Comparison of ENCODE assay signal across 8 cellular contexts in genomic region chr17:73231363-73231762, GRCh38. TPM values are rescaled to one million over a fixed set of nuclear protein-coding genes. Genes with fewer than 3 reads are reported as not detected.
DNase-seq lines count a peak whose midpoint lies in the region; ATAC-seq and TF ChIP-seq lines count a peak whose summit lies in the region.

No MANE protein-coding gene starts in this region.

- no peak for ATAC-seq in activated CD4-positive, alpha-beta T cell treated with anti-CD3 and anti-CD28 coated beads for 36 hours

- H3K4me3 Mint-ChIP-seq in activated CD4-positive, alpha-beta T cell treated with anti-CD3 and anti-CD28 coated beads for 36 hours = peak overlapping the region; percentile 81

- H3K4me1 ChIP-seq in mucosa of stomach (ENCODE audit: control insufficient read depth, insufficient read depth, low read length) = peaks cover 48% of the 10 kb centered on the region

- CTCF ChIA-PET in activated CD4-positive, alpha-beta T cell treated with anti-CD3 and anti-CD28 coated beads for 36 hours (lab: Charles Lee) = interaction anchor here (0.8 to 3.8 kb wide), 8 partner anchors 8 to 245 kb away, joined by 3 to 31 read pairs (median 4); partner anchors contain the start of gene COG1

- H3K9me3 ChIP-seq in mucosa of stomach (ENCODE audit: control insufficient read depth, low read length) = no peaks in the 10 kb centered on the region

- no peaks in the 10 kb centered on the region for H3K27me3 Mint-ChIP-seq in activated CD4-positive, alpha-beta T cell treated with anti-CD3 and anti-CD28 coated beads for 36 hours

- H3K27me3 ChIP-seq in dorsolateral prefrontal cortex = no peaks in the 10 kb centered on the region
- no peaks in the 10 kb centered on the region for H3K27me3 ChIP-seq in mucosa of stomach (ENCODE audit: control insufficient read depth, insufficient read depth, low read length)

- intact Hi-C loops in activated CD4-positive, alpha-beta T cell treated with anti-CD3 and anti-CD28 coated beads for 36 hours (cut with DNase I, micrococcal nuclease) = loop anchor here in 1 of 2 experiments (5.0 kb wide), 1 partner anchor 971 kb away; the partner anchor contains the start of gene RPL38
- intact Hi-C loops in dorsolateral prefrontal cortex (cut with DNase I) = no loop called here

- H3K9me3 Mint-ChIP-seq in activated CD4-positive, alpha-beta T cell treated with anti-CD3 and anti-CD28 coated beads for 36 hours (ENCODE audit: low read depth) = no peaks in the 10 kb centered on the region

- peaks cover 29% of the 10 kb centered on the region for H3K36me3 Mint-ChIP-seq in activated CD4-positive, alpha-beta T cell treated with anti-CD3 and anti-CD28 coated beads for 36 hours (ENCODE audit: low read depth)

- H3K36me3 ChIP-seq in mucosa of stomach (ENCODE audit: control insufficient read depth, insufficient read depth, low read length) = no peaks in the 10 kb centered on the region

- peak; percentile 18 for DNase-seq in activated CD4-positive, alpha-beta T cell treated with anti-CD3 and anti-CD28 coated beads for 36 hours
- no peak for DNase-seq in activated CD4-positive, alpha-beta T cell treated with anti-CD3 and anti-CD28 coated beads, Interleukin-2, amount 50 U/mL, for 48 hours
- peak; percentile 22 for DNase-seq in RKO (ENCODE audit: low spot score)
- no peak for DNase-seq in dorsolateral prefrontal cortex
- no peak for DNase-seq in NOMO-1 (lab: John Stamatoyannopoulos, UW; ENCODE audit: unreplicated experiment in 2 of 2)
- no peak for DNase-seq in NCI-H2196 treated with DMSO at 0.1 percent for 48 hours (lab: John Stamatoyannopoulos, UW; ENCODE audit: unreplicated experiment)
- no peak for DNase-seq in cortex of kidney (lab: John Stamatoyannopoulos, UW)

- TF ChIP-seq CTCF in dorsolateral prefrontal cortex (IDR thresholded peaks at IDR 0.05 in 54 of 56, conservative IDR thresholded peaks at IDR 0.05 in 2 of 56; ENCODE audit: low read depth in 1 of 56, partially characterized antibody in 56 of 56) = no peak

- peak overlapping the region; percentile 85 for H3K9ac ChIP-seq in mucosa of stomach (ENCODE audit: low read length)

- H3K27ac Mint-ChIP-seq in activated CD4-positive, alpha-beta T cell treated with anti-CD3 and anti-CD28 coated beads for 36 hours = peak overlapping the region; percentile 96

- H3K4me1 Mint-ChIP-seq in activated CD4-positive, alpha-beta T cell treated with anti-CD3 and anti-CD28 coated beads for 36 hours = peaks cover 58% of the 10 kb centered on the region

- H3K4me3 ChIP-seq in dorsolateral prefrontal cortex (peak overlapping the region; percentile 74 to 100 (median 98)), mucosa of stomach (ENCODE audit: low read length) (peak overlapping the region; percentile 12)

- H3K27ac ChIP-seq in dorsolateral prefrontal cortex = peak overlapping the region in 46 of 59 donors; percentile 26 to 94 (median 86)

- POLR2A ChIA-PET in activated CD4-positive, alpha-beta T cell treated with anti-CD3 and anti-CD28 coated beads for 36 hours (lab: Charles Lee) = interaction anchor here (0.9 to 1.3 kb wide), 2 partner anchors 28 to 38 kb away, joined by 5 to 6 read pairs; partner anchors contain the start of gene COG1

RNA-seq across cellular contexts. Expression of gene CPSF4L, which starts 30.3 kb away (rescaled TPM):
- not detected for total RNA-seq in activated CD4-positive, alpha-beta T cell treated with anti-CD3 and anti-CD28 coated beads for 36 hours
- total RNA-seq in dorsolateral prefrontal cortex = 1 to 10 TPM in 2 of 120 experiments, under 1 TPM in 7, not detected in 111; 0.46 to 1.6 (median 0.68) TPM

RNA-seq across cellular contexts. Expression of gene COG1, which starts 38.5 kb away (rescaled TPM):
- 10 to 100 TPM; 25.6 to 39.0 TPM for total RNA-seq in activated CD4-positive, alpha-beta T cell treated with anti-CD3 and anti-CD28 coated beads for 36 hours
- 100 to 1,000 TPM in 24 of 120 experiments, 10 to 100 TPM in 96; 48.4 to 137 (median 85.4) TPM for total RNA-seq in dorsolateral prefrontal cortex

Comparison
In these comparisons a context has a peak if more than half of its experiments do, and no peak if none do; other contexts are left out.
1. DNase-seq: peak in activated CD4-positive, alpha-beta T cell treated with anti-CD3 and anti-CD28 coated beads for 36 hours (single experiment) and RKO (single experiment); none in activated CD4-positive, alpha-beta T cell treated with anti-CD3 and anti-CD28 coated beads, Interleukin-2, amount 50 U/mL, for 48 hours (0 of 2), dorsolateral prefrontal cortex (0 of 10), NOMO-1 (0 of 2), NCI-H2196 treated with DMSO at 0.1 percent for 48 hours (single experiment) and cortex of kidney (single experiment).